ENCODE assay signal across 8 cellular contexts in the genomic region with DNA sequence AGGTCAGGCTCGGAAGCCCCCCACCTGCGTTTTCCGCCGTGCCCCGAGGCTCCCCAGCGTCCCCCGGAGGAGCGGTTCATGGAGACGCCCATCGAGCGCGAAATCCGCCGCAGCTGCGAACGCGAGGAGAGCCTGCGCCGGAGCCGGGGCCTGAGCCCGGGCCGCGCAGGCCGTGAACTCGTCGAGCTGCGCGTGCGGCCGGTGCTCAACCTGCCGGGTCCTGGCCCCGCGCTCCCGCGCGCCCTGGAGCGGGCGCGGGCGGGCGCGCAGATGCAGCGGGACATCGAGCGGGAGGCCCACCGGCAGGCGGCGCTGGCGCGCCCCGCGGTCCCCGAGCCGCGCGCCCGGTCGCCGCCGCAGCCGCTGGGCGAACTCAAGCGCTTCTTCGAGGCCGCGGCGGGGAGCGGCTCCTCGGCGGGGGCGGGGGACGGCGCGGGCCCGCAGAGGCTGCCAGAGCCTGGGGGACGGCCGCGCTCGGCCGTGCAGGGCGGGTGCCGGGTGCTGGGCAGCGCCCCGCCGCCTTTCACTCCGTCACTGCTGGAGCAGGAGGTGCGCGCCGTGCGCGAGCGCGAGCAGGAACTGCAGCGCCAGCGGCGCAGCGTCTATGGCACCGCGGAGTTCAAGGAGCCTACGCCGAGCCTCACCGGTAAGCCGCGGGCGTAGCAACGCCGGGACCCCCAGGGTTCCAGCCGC.
DNase-seq lines count a peak whose midpoint lies in the region; TF ChIP-seq lines count a peak whose summit lies in the region.

No MANE protein-coding gene starts in this region.

- DNase-seq in GF-D8 (lab: John Stamatoyannopoulos, UW), result peak; percentile 27
- no peak for DNase-seq in HFF-Myc (ENCODE audit: extremely low read depth, low read depth)
- DNase-seq in NCI-H1930 (lab: John Stamatoyannopoulos, UW), result peak; percentile 23 to 64
- peak; percentile 86 for DNase-seq in activated CD4-positive, CD25-positive, alpha-beta regulatory T cell treated with anti-CD3 and anti-CD28 coated beads, Interleukin-2, amount 50 U/mL, for 72 hours
- peak; percentile 83 for DNase-seq in choroid plexus epithelial cell (ENCODE audit: low read depth)
- DNase-seq in stimulated activated CD4-positive, alpha-beta T cell treated with anti-CD3 and anti-CD28 coated beads, Interleukin-1b, Interleukin-23, amount 100 ng/mL, for 24 hours (ENCODE audit: low read depth in 4 of 4, low spot score in 1 of 4), result peak; percentile 55 to 67 (median 60)
- no peak for DNase-seq in NCI-H2107 (lab: John Stamatoyannopoulos, UW)

- TF ChIP-seq CTCF in HFF-Myc (IDR thresholded peaks at IDR 0.05; ENCODE audit: low read depth, low read length, missing control alignments) (peak; percentile 1), choroid plexus epithelial cell (conservative IDR thresholded peaks at IDR 0.05; ENCODE audit: low read depth, low read length) (peak; percentile 9)

- H3K27ac ChIP-seq in layer of hippocampus (ENCODE audit: low read depth, low read length), result peak overlapping the region; percentile 94

- peak overlapping the region; percentile 52 for H3K4me3 ChIP-seq in HFF-Myc (replicated peaks; ENCODE audit: low read depth, low read length)
- H3K4me3 ChIP-seq in choroid plexus epithelial cell (ENCODE audit: low read depth, low read length), result peak overlapping the region; percentile 64

- no peaks in the 10 kb centered on the region for H3K27me3 ChIP-seq in layer of hippocampus (ENCODE audit: control insufficient read depth, insufficient read depth, low read length)

Comparison
In these comparisons a context has a peak if more than half of its experiments do, and no peak if none do; other contexts are left out.
1. DNase-seq: peak in GF-D8 (single experiment), NCI-H1930 (2 of 2), activated CD4-positive, CD25-positive, alpha-beta regulatory T cell treated with anti-CD3 and anti-CD28 coated beads, Interleukin-2, amount 50 U/mL, for 72 hours (single experiment), choroid plexus epithelial cell (single experiment) and stimulated activated CD4-positive, alpha-beta T cell treated with anti-CD3 and anti-CD28 coated beads, Interleukin-1b, Interleukin-23, amount 100 ng/mL, for 24 hours (4 of 4); none in HFF-Myc (single experiment) and NCI-H2107 (single experiment).